31 cellular contexts compared by ENCODE assay signal in the genomic region with DNA sequence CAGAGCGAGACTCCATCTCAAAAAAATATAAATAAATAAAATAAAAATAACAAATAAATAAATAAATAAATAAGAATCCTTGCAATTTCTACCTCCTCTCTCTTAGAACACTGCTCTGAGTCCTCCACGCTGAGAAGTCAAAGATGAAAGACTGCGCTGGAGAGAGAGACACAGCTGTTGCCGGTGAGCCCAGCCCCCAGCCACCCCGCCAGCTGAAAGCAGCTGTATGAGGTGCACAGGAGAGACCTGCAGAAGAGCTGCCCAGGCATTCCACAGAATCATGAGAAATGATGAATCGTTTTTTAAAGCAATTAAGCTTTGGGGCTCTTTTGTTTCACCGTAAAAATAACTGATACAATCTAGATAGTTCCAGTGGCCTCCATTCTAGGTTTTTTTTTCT.
"Had no signal": no experiment of that assay in that cellular context is flagged by ENCODE, and none has a peak within 500 bp of the region (broad histone marks: within the 10 kb centered on the region; RNA-seq: fewer than 3 reads in every experiment).

No MANE protein-coding gene starts in this region.

- H3K9me3 Mint-ChIP-seq: natural killer cell; nephron; neural progenitor cell; stimulated activated memory B cell treated with anti-CD40 and anti-IgM and Interleukin-4, amounts not matched to agents 10 μg/mL and 1 μg/mL and 100 μg/mL, for 72 hours; stimulated activated naive CD8-positive, alpha-beta T cell treated with anti-CD3 and anti-CD28 coated beads, Interleukin-15, amount 100 ng/mL, for 72 hours; type B pancreatic cell had no signal

- H3K79me2 ChIP-seq: parathyroid adenoma had no signal

- H3K4me3 Mint-ChIP-seq: natural killer cell; nephron; neural progenitor cell; stimulated activated memory B cell treated with anti-CD40 and anti-IgM and Interleukin-4, amounts not matched to agents 10 μg/mL and 1 μg/mL and 100 μg/mL, for 72 hours; stimulated activated naive CD8-positive, alpha-beta T cell treated with anti-CD3 and anti-CD28 coated beads, Interleukin-15, amount 100 ng/mL, for 72 hours; type B pancreatic cell had no signal

- H3K27me3 Mint-ChIP-seq: progenitor cell of endocrine pancreas; stimulated activated memory B cell treated with anti-CD40 and anti-IgM and Interleukin-4, amounts not matched to agents 10 μg/mL and 1 μg/mL and 100 μg/mL, for 72 hours; stimulated activated naive CD8-positive, alpha-beta T cell treated with anti-CD3 and anti-CD28 coated beads, Interleukin-15, amount 100 ng/mL, for 72 hours; type B pancreatic cell had no signal

- DNase-seq: natural killer cell; occipital lobe; ovary; posterior cingulate gyrus; psoas muscle; right cardiac atrium; spleen; stimulated activated CD4-positive, alpha-beta T cell treated with anti-CD3 and anti-CD28 coated beads, Interleukin-12 subunit alpha, Interleukin-12 subunit beta, amount 100 ng/mL, for 4 hours; stimulated activated CD4-positive, alpha-beta T cell treated with anti-CD3 and anti-CD28 coated beads, Interleukin-1b, Interleukin-23, amount 100 ng/mL, for 48 hours; stimulated activated CD4-positive, alpha-beta T cell treated with anti-CD3 and anti-CD28 coated beads, Interleukin-4, amount 100 ng/mL, for 1 hour; stimulated activated CD4-positive, alpha-beta T cell treated with anti-CD3 and anti-CD28 coated beads, Interleukin-4, amount 100 ng/mL, for 4 hours; stimulated activated CD8-positive, alpha-beta memory T cell treated with anti-CD3 and anti-CD28 coated beads, Interleukin-4, amount 100 ng/mL, for 48 hours; stimulated activated naive CD4-positive, alpha-beta T cell; stimulated activated naive CD8-positive, alpha-beta T cell treated with anti-CD3 and anti-CD28 coated beads, Interleukin-15, amount 100 ng/mL, for 72 hours; stimulated activated naive CD8-positive, alpha-beta T cell treated with anti-CD3 and anti-CD28 coated beads, Interleukin-15, Interleukin-2, amounts not matched to agents 100 U/mL and 50 U/mL, for 24 hours; substantia nigra; testis; tibial artery; transverse colon; upper lobe of right lung; uterus had no signal

- H3K4me2 ChIP-seq: neural progenitor cell, smooth muscle cell had no signal

- H3K9ac ChIP-seq: neural progenitor cell, parathyroid adenoma had no signal

- H3K36me3 ChIP-seq: neural progenitor cell, ovary, spleen, suprapubic skin, tibial artery, transverse colon, upper lobe of right lung, uterus had no signal

- H3K36me3 Mint-ChIP-seq: natural killer cell; neural progenitor cell; stimulated activated memory B cell treated with anti-CD40 and anti-IgM and Interleukin-4, amounts not matched to agents 10 μg/mL and 1 μg/mL and 100 μg/mL, for 72 hours; type B pancreatic cell had no signal

- H3K27ac ChIP-seq: neural progenitor cell, ovary, parathyroid adenoma, psoas muscle, skin epidermis, spleen, suprapubic skin, testis, tibial artery, transverse colon, upper lobe of right lung, uterus had no signal

- ATAC-seq: natural killer cell; psoas muscle; right cardiac atrium; sciatic nerve; stimulated activated memory B cell treated with anti-CD40 and anti-IgM and Interleukin-4, amounts not matched to agents 10 μg/mL and 1 μg/mL and 100 μg/mL, for 72 hours; stimulated activated naive CD8-positive, alpha-beta T cell treated with anti-CD3 and anti-CD28 coated beads, Interleukin-15, amount 100 ng/mL, for 72 hours; stimulated activated naive CD8-positive, alpha-beta T cell treated with anti-CD3 and anti-CD28 coated beads, Interleukin-15, Interleukin-2, amounts not matched to agents 100 U/mL and 50 U/mL, for 24 hours; upper lobe of right lung had no signal

- H3K4me3 ChIP-seq: neural progenitor cell, ovary, psoas muscle, skin epidermis, smooth muscle cell, spleen, suprapubic skin, testis, tibial artery, transverse colon, upper lobe of right lung, uterus had no signal

- H3K27ac Mint-ChIP-seq: natural killer cell; nephron; neural progenitor cell; progenitor cell of endocrine pancreas; stimulated activated memory B cell treated with anti-CD40 and anti-IgM and Interleukin-4, amounts not matched to agents 10 μg/mL and 1 μg/mL and 100 μg/mL, for 72 hours; stimulated activated naive CD8-positive, alpha-beta T cell treated with anti-CD3 and anti-CD28 coated beads, Interleukin-15, amount 100 ng/mL, for 72 hours; type B pancreatic cell had no signal

- H2AFZ ChIP-seq: neural progenitor cell, parathyroid adenoma had no signal

- H3K27me3 ChIP-seq: neural progenitor cell, ovary, spleen, testis, transverse colon, upper lobe of right lung, uterus had no signal

- H3K4me1 ChIP-seq: spleen, suprapubic skin, testis, tibial artery, upper lobe of right lung, uterus had no signal

- H3K9me3 ChIP-seq: ovary, psoas muscle, suprapubic skin, testis, tibial artery, transverse colon, upper lobe of right lung, uterus had no signal

- H3K4me1 Mint-ChIP-seq: natural killer cell; nephron; stimulated activated memory B cell treated with anti-CD40 and anti-IgM and Interleukin-4, amounts not matched to agents 10 μg/mL and 1 μg/mL and 100 μg/mL, for 72 hours; stimulated activated naive CD8-positive, alpha-beta T cell treated with anti-CD3 and anti-CD28 coated beads, Interleukin-15, amount 100 ng/mL, for 72 hours had no signal
